In the genomic region with DNA sequence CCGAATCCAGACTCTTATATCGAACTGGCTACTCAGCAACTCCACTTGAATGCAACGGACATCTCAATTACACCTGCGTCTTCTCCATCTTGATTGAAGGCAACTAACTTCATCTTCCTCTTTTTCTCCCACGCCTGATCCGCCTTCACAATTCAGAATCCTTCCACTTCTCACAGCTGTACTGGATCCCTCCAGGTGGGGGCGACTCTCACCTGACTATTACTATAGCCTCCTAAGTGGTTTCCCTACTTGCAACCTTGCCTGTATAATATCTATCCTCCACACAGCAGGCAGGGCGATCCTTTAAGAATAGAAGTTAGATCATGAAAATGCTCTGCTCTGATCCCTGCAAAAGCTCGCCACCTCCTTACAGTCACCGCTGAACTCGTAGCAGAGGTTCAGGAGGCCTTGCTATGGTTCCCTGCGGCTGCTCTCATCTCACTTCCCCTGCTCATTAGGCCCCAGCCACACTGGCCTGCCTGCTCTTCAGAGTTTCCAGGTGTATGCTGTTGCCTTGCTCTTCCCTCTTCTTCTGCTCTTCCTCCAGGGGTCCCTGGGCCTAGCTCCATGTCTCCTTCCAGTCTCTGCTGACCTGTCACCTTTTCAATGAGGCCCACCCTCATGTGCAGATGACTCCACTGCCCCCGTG, we compare ENCODE assay signal across 1 cellular context.
TF ChIP-seq lines count a peak whose summit lies in the region.

No MANE protein-coding gene starts in this region.

TF ChIP-seq in HCT116, 20 proteins besides CTCF, POLR2A, EP300 and RAD21 (continued from another document):
- TF ChIP-seq, protein P1, sequence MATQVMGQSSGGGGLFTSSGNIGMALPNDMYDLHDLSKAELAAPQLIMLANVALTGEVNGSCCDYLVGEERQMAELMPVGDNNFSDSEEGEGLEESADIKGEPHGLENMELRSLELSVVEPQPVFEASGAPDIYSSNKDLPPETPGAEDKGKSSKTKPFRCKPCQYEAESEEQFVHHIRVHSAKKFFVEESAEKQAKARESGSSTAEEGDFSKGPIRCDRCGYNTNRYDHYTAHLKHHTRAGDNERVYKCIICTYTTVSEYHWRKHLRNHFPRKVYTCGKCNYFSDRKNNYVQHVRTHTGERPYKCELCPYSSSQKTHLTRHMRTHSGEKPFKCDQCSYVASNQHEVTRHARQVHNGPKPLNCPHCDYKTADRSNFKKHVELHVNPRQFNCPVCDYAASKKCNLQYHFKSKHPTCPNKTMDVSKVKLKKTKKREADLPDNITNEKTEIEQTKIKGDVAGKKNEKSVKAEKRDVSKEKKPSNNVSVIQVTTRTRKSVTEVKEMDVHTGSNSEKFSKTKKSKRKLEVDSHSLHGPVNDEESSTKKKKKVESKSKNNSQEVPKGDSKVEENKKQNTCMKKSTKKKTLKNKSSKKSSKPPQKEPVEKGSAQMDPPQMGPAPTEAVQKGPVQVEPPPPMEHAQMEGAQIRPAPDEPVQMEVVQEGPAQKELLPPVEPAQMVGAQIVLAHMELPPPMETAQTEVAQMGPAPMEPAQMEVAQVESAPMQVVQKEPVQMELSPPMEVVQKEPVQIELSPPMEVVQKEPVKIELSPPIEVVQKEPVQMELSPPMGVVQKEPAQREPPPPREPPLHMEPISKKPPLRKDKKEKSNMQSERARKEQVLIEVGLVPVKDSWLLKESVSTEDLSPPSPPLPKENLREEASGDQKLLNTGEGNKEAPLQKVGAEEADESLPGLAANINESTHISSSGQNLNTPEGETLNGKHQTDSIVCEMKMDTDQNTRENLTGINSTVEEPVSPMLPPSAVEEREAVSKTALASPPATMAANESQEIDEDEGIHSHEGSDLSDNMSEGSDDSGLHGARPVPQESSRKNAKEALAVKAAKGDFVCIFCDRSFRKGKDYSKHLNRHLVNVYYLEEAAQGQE (IDR thresholded peaks at IDR 0.05; ENCODE audit: low read depth), result no peak
- no peak for TF ChIP-seq ZFX (IDR thresholded peaks at IDR 0.05)
- no peak for TF ChIP-seq SIN3A (IDR thresholded peaks at IDR 0.05; ENCODE audit: low read depth)
- TF ChIP-seq JUND (IDR thresholded peaks at IDR 0.05), result no peak
- TF ChIP-seq CEBPB (IDR thresholded peaks at IDR 0.05; ENCODE audit: low read depth), result no peak
- TF ChIP-seq SP1 (IDR thresholded peaks at IDR 0.05; ENCODE audit: low read depth), result no peak
- no peak for TF ChIP-seq ZNF274 (IDR thresholded peaks at IDR 0.05; ENCODE audit: low read depth, low read length)
- TF ChIP-seq FOSL1 (IDR thresholded peaks at IDR 0.05; ENCODE audit: low read depth), result no peak
- TF ChIP-seq, protein P2, sequence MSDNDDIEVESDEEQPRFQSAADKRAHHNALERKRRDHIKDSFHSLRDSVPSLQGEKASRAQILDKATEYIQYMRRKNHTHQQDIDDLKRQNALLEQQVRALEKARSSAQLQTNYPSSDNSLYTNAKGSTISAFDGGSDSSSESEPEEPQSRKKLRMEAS (IDR thresholded peaks at IDR 0.05), result no peak
TF ChIP-seq in HCT116: peak in this region for 0.
